Comparison of ENCODE assay signal across 1 cellular context in the genomic region with DNA sequence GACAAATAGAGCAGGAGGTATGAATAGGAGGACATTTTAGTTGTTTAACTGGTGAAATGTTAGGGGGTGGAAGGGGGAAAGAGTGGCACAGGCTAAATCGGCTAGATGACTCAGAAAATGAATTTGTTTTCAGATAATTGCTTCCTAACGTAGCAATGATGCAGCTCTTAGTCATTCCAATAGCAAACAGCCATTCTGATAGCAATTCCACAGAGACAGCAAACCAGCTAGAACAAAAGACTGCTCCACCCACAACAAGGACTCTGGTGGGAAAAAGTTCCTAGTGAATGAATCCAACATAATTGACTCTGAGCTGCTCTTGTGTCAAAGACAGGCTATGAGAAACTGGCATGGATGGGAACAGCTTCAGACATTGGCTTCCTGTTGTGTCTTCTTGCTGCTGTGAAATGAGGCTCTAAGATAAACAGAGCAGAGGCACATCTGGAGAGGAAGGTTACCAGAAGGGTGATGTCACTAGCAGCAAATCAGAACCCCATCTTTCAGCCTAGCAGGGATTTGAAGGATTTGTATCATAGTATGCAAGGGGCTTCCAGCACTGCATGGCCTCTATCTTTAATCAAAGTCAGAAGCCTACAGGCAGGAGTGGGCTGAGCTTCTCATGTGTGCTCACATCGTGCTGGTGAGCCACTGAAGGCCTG.
TF ChIP-seq lines count a peak whose summit lies in the region.

No MANE protein-coding gene starts in this region.

TF ChIP-seq in HepG2, 621 proteins besides CTCF, POLR2A, EP300 and RAD21 (continued from another document):
- TF ChIP-seq, protein P1, sequence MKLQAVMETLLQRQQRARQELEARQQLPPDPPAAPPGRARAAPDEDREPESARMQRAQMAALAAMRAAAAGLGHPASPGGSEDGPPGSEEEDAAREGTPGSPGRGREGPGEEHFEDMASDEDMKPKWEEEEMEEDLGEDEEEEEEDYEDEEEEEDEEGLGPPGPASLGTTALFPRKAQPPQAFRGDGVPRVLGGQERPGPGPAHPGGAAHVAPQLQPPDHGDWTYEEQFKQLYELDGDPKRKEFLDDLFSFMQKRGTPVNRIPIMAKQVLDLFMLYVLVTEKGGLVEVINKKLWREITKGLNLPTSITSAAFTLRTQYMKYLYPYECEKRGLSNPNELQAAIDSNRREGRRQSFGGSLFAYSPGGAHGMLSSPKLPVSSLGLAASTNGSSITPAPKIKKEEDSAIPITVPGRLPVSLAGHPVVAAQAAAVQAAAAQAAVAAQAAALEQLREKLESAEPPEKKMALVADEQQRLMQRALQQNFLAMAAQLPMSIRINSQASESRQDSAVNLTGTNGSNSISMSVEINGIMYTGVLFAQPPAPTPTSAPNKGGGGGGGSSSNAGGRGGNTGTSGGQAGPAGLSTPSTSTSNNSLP (IDR thresholded peaks at IDR 0.05; ENCODE audit: low read depth, low read length) = 0 out of 2 replicates have a peak, but pooled peaks have one; percentile 37
- TF ChIP-seq RARA (CRISPR knock-in tag; IDR thresholded peaks at IDR 0.05) (no peak), SOX5 (CRISPR knock-in tag; IDR thresholded peaks at IDR 0.05; ENCODE audit: borderline replicate concordance) (peak; percentile 31; the same call in 1 of the 2 replicates), GATAD2A (CRISPR knock-in tag; IDR thresholded peaks at IDR 0.05) (peak; percentile 39; the same call in 1 of the 2 replicates), PRDM10 (CRISPR knock-in tag; IDR thresholded peaks at IDR 0.05; ENCODE audit: low read depth) (no peak), SOX6 (IDR thresholded peaks at IDR 0.05) (no peak), SOX6 (CRISPR knock-in tag; IDR thresholded peaks at IDR 0.05) (peak; percentile 21; the same call in 1 of the 2 replicates), ZNF317 (CRISPR knock-in tag; IDR thresholded peaks at IDR 0.05) (peak; percentile 62; the same call in 1 of the 2 replicates), GABPA (IDR thresholded peaks at IDR 0.05; ENCODE audit: low read depth, low read length) (no peak), GABPA (CRISPR knock-in tag; IDR thresholded peaks at IDR 0.05; ENCODE audit: low read depth) (0 out of 2 replicates have a peak, but pooled peaks have one; percentile 19), ARID2 (CRISPR knock-in tag; IDR thresholded peaks at IDR 0.05; ENCODE audit: borderline replicate concordance) (no peak), HHEX (CRISPR knock-in tag; IDR thresholded peaks at IDR 0.05) (no peak), ZNF407 (CRISPR knock-in tag; IDR thresholded peaks at IDR 0.05; ENCODE audit: not compliant biosample characterization) (no peak), ZNF20 (CRISPR knock-in tag; IDR thresholded peaks at IDR 0.05) (no peak), SMAD1 (CRISPR knock-in tag; IDR thresholded peaks at IDR 0.05; ENCODE audit: borderline replicate concordance, low read depth) (no peak), PHB2 (IDR thresholded peaks at IDR 0.05; ENCODE audit: partially characterized antibody) (no peak), SAP130 (CRISPR knock-in tag; IDR thresholded peaks at IDR 0.05; ENCODE audit: low read depth) (peak; percentile 41), ZNF792 (CRISPR knock-in tag; IDR thresholded peaks at IDR 0.05) (no peak), ZFP91 (CRISPR knock-in tag; IDR thresholded peaks at IDR 0.05; ENCODE audit: borderline replicate concordance) (no peak), SALL1 (CRISPR knock-in tag; IDR thresholded peaks at IDR 0.05) (no peak), ASH2L (IDR thresholded peaks at IDR 0.05; ENCODE audit: insufficient read length, low read depth, low read length) (peak; percentile 40), LRRFIP1 (CRISPR knock-in tag; conservative IDR thresholded peaks at IDR 0.05) (no peak), ZNF749 (CRISPR knock-in tag; IDR thresholded peaks at IDR 0.05; ENCODE audit: borderline replicate concordance) (no peak), ZNF781 (CRISPR knock-in tag; IDR thresholded peaks at IDR 0.05; ENCODE audit: borderline replicate concordance, not compliant biosample characterization) (no peak), ZNF691 (CRISPR knock-in tag; IDR thresholded peaks at IDR 0.05; ENCODE audit: borderline replicate concordance, low read depth) (no peak), SP5 (CRISPR knock-in tag; IDR thresholded peaks at IDR 0.05; ENCODE audit: borderline replicate concordance, low read depth) (0 out of 2 replicates have a peak, but pooled peaks have one; percentile 26), BRD4 (CRISPR knock-in tag; IDR thresholded peaks at IDR 0.05) (no peak)
TF ChIP-seq in HepG2: peak in this region for 14.
